In genomic region chr20:53302695-53303094, GRCh38 we compare ENCODE assay signal across 22 cellular contexts.
"Had no signal": no experiment of that assay in that cellular context is flagged by ENCODE, and none has a peak within 500 bp of the region (broad histone marks: within the 10 kb centered on the region; RNA-seq: fewer than 3 reads in every experiment).

No MANE protein-coding gene starts in this region.

- H3K4me2 ChIP-seq: SK-N-SH had no signal

- H3K27ac ChIP-seq: WERI-Rb-1 had no signal

- DNase-seq: activated CD4-positive, alpha-beta memory T cell treated with anti-CD3 and anti-CD28 coated beads, Interleukin-2, amount 10 ng/mL, durations not matched to agents 7 days and 5 days; activated CD4-positive, alpha-beta T cell treated with anti-CD3 and anti-CD28 coated beads for 36 hours; activated CD4-positive, alpha-beta T cell treated with anti-CD3 and anti-CD28 coated beads, Interleukin-2, amount 50 U/mL, for 1 hour; activated gamma-delta T cell; activated naive CD4-positive, alpha-beta T cell treated with anti-CD3 and anti-CD28 coated beads for 36 hours; activated T-cell treated with anti-CD3 and anti-CD28 coated beads for 4 hours; activated T-cell treated with anti-CD3 and anti-CD28 coated beads, Interleukin-2, amount 50 U/mL, for 48 hours; amygdala; KG1; NCI-H1048; NCI-H146; NCI-H187 treated with DMSO at 0.1 percent for 48 hours; NCI-H2171; NCI-H226; NCI-H69; RPMI8226; SK-N-SH; WERI-Rb-1 had no signal

- H3K9me3 ChIP-seq: SK-N-SH had no signal

- FAIRE-seq: astrocyte had no signal

- H3K36me3 ChIP-seq: WERI-Rb-1 had no signal

- H3K9ac ChIP-seq: SK-N-SH had no signal

- ATAC-seq: activated CD4-positive, alpha-beta T cell treated with anti-CD3 and anti-CD28 coated beads for 36 hours; activated T-helper 17 cell treated with anti-CD3 and anti-CD28 coated beads, Interleukin-2, amount 50 U/mL, for 72 hours; Panc1; Right ventricle myocardium inferior had no signal
